10 cellular contexts compared by ENCODE assay signal in the genomic region with DNA sequence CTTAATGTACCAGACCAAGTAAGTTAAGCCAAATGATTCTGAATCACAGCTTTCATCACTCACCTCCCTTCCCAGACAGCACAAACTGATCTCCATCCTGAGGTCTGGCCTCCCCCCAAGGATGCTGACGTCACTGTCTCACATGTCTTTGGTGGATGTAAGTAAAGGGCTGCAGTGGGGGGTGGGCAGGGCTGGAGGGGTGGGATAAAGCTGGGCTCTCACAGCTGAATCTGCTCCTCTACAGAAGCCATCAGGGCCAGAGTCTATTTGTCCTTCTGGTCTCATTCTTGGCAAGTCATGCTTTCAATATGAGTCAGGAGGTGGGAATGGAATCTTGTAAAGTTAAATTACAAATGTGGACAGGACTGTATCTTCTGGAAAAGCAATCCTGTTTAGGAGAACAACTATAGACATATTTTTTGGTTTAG. TPM values are rescaled to one million over a fixed set of nuclear protein-coding genes. Genes with fewer than 3 reads are reported as not detected.
DNase-seq lines count a peak whose midpoint lies in the region; ATAC-seq, FAIRE-seq and TF ChIP-seq lines count a peak whose summit lies in the region.
"Had no signal": no experiment of that assay in that cellular context is flagged by ENCODE, and none has a peak within 500 bp of the region (broad histone marks: within the 10 kb centered on the region; RNA-seq: fewer than 3 reads in every experiment).

No MANE protein-coding gene starts in this region.

- H3K4me1 Mint-ChIP-seq in CD4-positive, alpha-beta memory T cell: no peaks in the 10 kb centered on the region

- TF ChIP-seq CTCF in cardiac fibroblast (IDR thresholded peaks at IDR 0.05; ENCODE audit: low read depth, low read length): no peak

- no peak overlapping the region for H3K4me3 Mint-ChIP-seq in CD4-positive, alpha-beta memory T cell

- H3K9me3 ChIP-seq in CD4-positive, alpha-beta memory T cell (ENCODE audit: control insufficient read depth in 1 of 2, low read length in 2 of 2): no peaks in the 10 kb centered on the region

- H3K36me3 ChIP-seq in CD4-positive, alpha-beta memory T cell (ENCODE audit: insufficient read depth, low read length): no peaks in the 10 kb centered on the region

- no peaks in the 10 kb centered on the region for H3K36me3 Mint-ChIP-seq in CD4-positive, alpha-beta memory T cell

- peak; percentile 36 for FAIRE-seq in HTR-8/SVneo (lab: Jason Lieb, UNC)

- no peak for ATAC-seq in GM18907 (IDR thresholded peaks at IDR 0.05; ENCODE audit: unreplicated experiment)

- CTCF ChIA-PET in CD4-positive, alpha-beta memory T cell (lab: Charles Lee; ENCODE audit: partially characterized antibody): interaction anchor here (1.1 to 1.4 kb wide), 2 partner anchors 23 to 43 kb away, joined by 3 to 7 read pairs; no protein-coding TSS in a partner anchor

- POLR2A ChIA-PET in CD4-positive, alpha-beta memory T cell (lab: Charles Lee; ENCODE audit: partially characterized antibody): no interaction called here

- no peak overlapping the region for H3K27ac ChIP-seq in CD4-positive, alpha-beta memory T cell (ENCODE audit: low read depth, low read length)
- H3K27ac ChIP-seq: SK-N-MC had no signal

- H3K4me1 ChIP-seq in CD4-positive, alpha-beta memory T cell (ENCODE audit: insufficient read depth, low read length): peaks cover 3% of the 10 kb centered on the region

- no peak overlapping the region for H3K4me3 ChIP-seq in cardiac fibroblast (replicated peaks in 1 of 2; ENCODE audit: low read depth in 2 of 2, low read length in 2 of 2)
- no peak overlapping the region for H3K4me3 ChIP-seq in CD4-positive, alpha-beta memory T cell (ENCODE audit: low read length in 2 of 2)
- H3K4me3 ChIP-seq: SK-N-MC had no signal

- H3K9me3 Mint-ChIP-seq in CD4-positive, alpha-beta memory T cell: peaks cover 0 to 2% (median 0%) of the 10 kb centered on the region in 8 donors

- no peak overlapping the region for H3K27ac Mint-ChIP-seq in CD4-positive, alpha-beta memory T cell

- intact Hi-C loops in CD4-positive, alpha-beta memory T cell (cut with micrococcal nuclease): no loop called here

- no peaks in the 10 kb centered on the region for H3K27me3 ChIP-seq in CD4-positive, alpha-beta memory T cell (ENCODE audit: insufficient read depth, low read length)

- DNase-seq in HTR-8/SVneo (ENCODE audit: insufficient read length, low spot score): peak; percentile 65
- DNase-seq in cardiac fibroblast (ENCODE audit: low read depth in 2 of 2): peak; percentile 98 to 100
- peak; percentile 92 for DNase-seq in kidney glomerular epithelial cell (lab: John Stamatoyannopoulos, UW)
- peak; percentile 57 for DNase-seq in ureter (ENCODE audit: low spot score)
- no peak for DNase-seq in NCI-H1092 (lab: John Stamatoyannopoulos, UW)
- DNase-seq in CD4-positive, alpha-beta memory T cell: no peak
- DNase-seq: activated CD8-positive, alpha-beta memory T cell treated with anti-CD3 and anti-CD28 coated beads, Interleukin-2, amount 50 U/mL, for 48 hours; NCI-H187 had no signal

- H3K27me3 Mint-ChIP-seq in CD4-positive, alpha-beta memory T cell: peaks cover 7 to 10% of the 10 kb centered on the region in 2 donors

RNA-seq across cellular contexts. Expression of gene P4HA3, which starts 32.7 kb away (rescaled TPM):
- 1.7 TPM for total RNA-seq in ureter
- total RNA-seq in CD4-positive, alpha-beta memory T cell: not detected
- polyA plus RNA-seq in CD4-positive, alpha-beta memory T cell: not detected

Comparison
In these comparisons a context has a peak if more than half of its experiments do, and no peak if none do; other contexts are left out.
1. DNase-seq: peak in HTR-8/SVneo (single experiment), cardiac fibroblast (2 of 2), kidney glomerular epithelial cell (single experiment) and ureter (single experiment); none in NCI-H1092 (single experiment) and CD4-positive, alpha-beta memory T cell (0 of 5).